Comparison of ENCODE assay signal across 7 cellular contexts in the genomic region with DNA sequence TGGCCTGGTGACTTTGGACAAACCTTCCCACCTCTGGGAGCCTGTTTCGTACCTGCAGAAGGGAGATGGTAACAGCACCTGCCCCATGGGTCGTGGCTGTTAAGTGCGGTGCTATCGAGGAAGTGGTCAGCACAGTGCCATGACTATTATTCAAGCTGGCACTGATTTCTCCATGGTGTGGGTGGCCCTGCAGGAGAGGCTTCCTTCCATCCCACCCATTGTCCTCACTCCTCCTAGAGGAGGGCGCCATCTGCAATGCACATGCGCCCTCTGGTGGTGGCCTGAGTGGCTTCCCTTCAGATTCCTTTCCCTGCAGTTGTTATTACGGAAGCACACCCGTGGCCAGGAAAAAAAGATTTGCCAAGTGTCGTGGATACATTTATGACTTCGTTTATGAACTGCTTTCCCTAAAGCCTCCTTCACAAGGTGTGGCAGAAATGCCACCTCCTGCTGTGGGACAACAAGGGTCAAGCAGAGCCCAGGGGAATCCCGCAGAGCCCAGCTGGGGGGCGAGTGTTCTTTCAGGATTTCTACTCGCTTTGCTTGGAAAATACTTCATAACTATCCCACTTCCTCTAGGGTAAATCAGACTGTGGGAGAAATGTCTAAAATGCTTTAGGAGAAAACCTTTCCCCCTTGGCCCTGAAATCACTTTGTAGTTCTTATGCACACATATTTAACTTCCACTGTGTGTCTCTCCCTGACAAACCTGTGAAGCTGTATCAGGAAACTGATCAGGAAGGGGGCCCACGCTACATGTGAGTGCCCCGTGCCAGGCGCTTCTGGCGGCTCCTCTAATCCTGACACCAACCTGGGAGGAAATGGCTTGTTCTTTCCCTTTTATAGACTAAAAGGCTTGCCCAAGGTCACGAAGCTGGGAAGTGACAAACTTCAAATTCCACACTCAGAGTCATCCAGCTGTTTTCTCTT.
DNase-seq lines count a peak whose midpoint lies in the region; ATAC-seq and TF ChIP-seq lines count a peak whose summit lies in the region.

No MANE protein-coding gene starts in this region.

- peak overlapping the region in 2 of 3 donors; percentile 67 to 89 for H3K27ac Mint-ChIP-seq in IgD-negative memory B cell
- peak overlapping the region in 1 of 2 donors; percentile 34 for H3K27ac Mint-ChIP-seq in natural killer cell treated with Interleukin-12 subunit alpha and Interleukin-12 subunit beta and Interleukin-15 and Interleukin-18, amount 100 ng/mL, for 72 hours

- in situ Hi-C loops in GM13976 (cut with MboI; ENCODE audit: low sequenced_read_pairs, unreplicated experiment), result loop anchor here (5.0 kb wide), 1 partner anchor 299 kb away; no protein-coding TSS in a partner anchor

- H3K79me2 ChIP-seq in PC-3 (ENCODE audit: low read length), result peaks cover 4% of the 10 kb centered on the region; the same call in 1 of the 2 replicates

- H2AFZ ChIP-seq in PC-3 (ENCODE audit: low read length), result peak overlapping the region; percentile 66; the same call in 1 of the 2 replicates

- intact Hi-C loops in PC-3 (cut with micrococcal nuclease), result loop anchor here (1.0 to 2.0 kb wide), 5 partner anchors 28 to 306 kb away; no protein-coding TSS in a partner anchor

- H3K4me2 ChIP-seq in PC-3 (ENCODE audit: low read length), result peak overlapping the region; percentile 78

- CTCF ChIA-PET in PC-3 (lab: Charles Lee), result interaction anchor here (0.9 to 1.7 kb wide), 4 partner anchors 28 to 163 kb away, joined by 3 to 6 read pairs (median 4); no protein-coding TSS in a partner anchor

- H3K27me3 Mint-ChIP-seq in IgD-negative memory B cell, result peaks cover 3% of the 10 kb centered on the region
- H3K27me3 Mint-ChIP-seq in natural killer cell treated with Interleukin-12 subunit alpha and Interleukin-12 subunit beta and Interleukin-15 and Interleukin-18, amount 100 ng/mL, for 72 hours, result peaks cover 8 to 13% of the 10 kb centered on the region in 2 donors

- H3K9me3 Mint-ChIP-seq in IgD-negative memory B cell, result no peaks in the 10 kb centered on the region
- no peaks in the 10 kb centered on the region for H3K9me3 Mint-ChIP-seq in natural killer cell treated with Interleukin-12 subunit alpha and Interleukin-12 subunit beta and Interleukin-15 and Interleukin-18, amount 100 ng/mL, for 72 hours

- H3K36me3 ChIP-seq in PC-3 (ENCODE audit: low read depth, low read length), result peaks cover 11% of the 10 kb centered on the region

- TF ChIP-seq CTCF in GM13976 (IDR thresholded peaks at IDR 0.05; ENCODE audit: borderline replicate concordance, control extremely low read depth, extremely low read depth, insufficient read depth, missing control alignments) (peak; percentile 92), PC-3 (conservative IDR thresholded peaks at IDR 0.05; ENCODE audit: low read depth, low read length) (peak; percentile 94)

- peaks cover 55% of the 10 kb centered on the region for H3K4me1 ChIP-seq in PC-3 (ENCODE audit: insufficient read depth, low read length)

- no peaks in the 10 kb centered on the region for H3K9me3 ChIP-seq in PC-3 (ENCODE audit: low read length)

- no peaks in the 10 kb centered on the region for H3K36me3 Mint-ChIP-seq in IgD-negative memory B cell
- no peaks in the 10 kb centered on the region for H3K36me3 Mint-ChIP-seq in natural killer cell treated with Interleukin-12 subunit alpha and Interleukin-12 subunit beta and Interleukin-15 and Interleukin-18, amount 100 ng/mL, for 72 hours

- no TSS peak for BruUV-seq in PC-3 (replicated peaks; lab: Mats Ljungman, UMichigan)

- DNase-seq in GM13976 (ENCODE audit: low spot score), result peak; percentile 79
- DNase-seq in PC-3, result peak; percentile 89
- peak; percentile 80 to 83 for DNase-seq in activated T-cell treated with anti-CD3 and anti-CD28 coated beads, Interleukin-2, amount 50 U/mL, for 48 hours
- DNase-seq in fibroblast of gingiva (ENCODE audit: low read depth), result peak; percentile 78
- DNase-seq in natural killer cell treated with Interleukin-12 subunit alpha and Interleukin-12 subunit beta and Interleukin-15 and Interleukin-18, amount 100 ng/mL, for 72 hours (ENCODE audit: low spot score), result peak; percentile 72
- peak; percentile 68 for DNase-seq in stimulated activated naive CD4-positive, alpha-beta T cell treated with Interleukin-2 at 50 U/mL for 16 hours (lab: John Stamatoyannopoulos, UW)

- H3K27me3 ChIP-seq in PC-3 (ENCODE audit: low read length), result no peaks in the 10 kb centered on the region

- POLR2A ChIA-PET in PC-3 (lab: Charles Lee; ENCODE audit: unreplicated experiment), result interaction anchor here (0.6 kb wide), 1 partner anchor 28 kb away, joined by 8 read pairs; no protein-coding TSS in a partner anchor

- peak; percentile 52 for ATAC-seq in PC-3
- ATAC-seq in natural killer cell treated with Interleukin-12 subunit alpha and Interleukin-12 subunit beta and Interleukin-15 and Interleukin-18, amount 100 ng/mL, for 72 hours, result peak in 1 of 2 donors; percentile 72

- peak overlapping the region in 3 of 4 donors; percentile 63 to 85 (median 80) for H3K4me3 Mint-ChIP-seq in IgD-negative memory B cell
- peak overlapping the region; percentile 67 for H3K4me3 Mint-ChIP-seq in natural killer cell treated with Interleukin-12 subunit alpha and Interleukin-12 subunit beta and Interleukin-15 and Interleukin-18, amount 100 ng/mL, for 72 hours

- H3K9me2 ChIP-seq in PC-3 (replicated peaks; ENCODE audit: low read length), result no peaks in the 10 kb centered on the region

- peaks cover 20 to 30% (median 26%) of the 10 kb centered on the region in 3 donors for H3K4me1 Mint-ChIP-seq in IgD-negative memory B cell
- peaks cover 28 to 36% of the 10 kb centered on the region in 2 donors for H3K4me1 Mint-ChIP-seq in natural killer cell treated with Interleukin-12 subunit alpha and Interleukin-12 subunit beta and Interleukin-15 and Interleukin-18, amount 100 ng/mL, for 72 hours (ENCODE audit: low read depth in 2 of 2)

- no peaks in the 10 kb centered on the region for H3F3A ChIP-seq in PC-3 (ENCODE audit: low read length, unreplicated experiment)

- H4K20me1 ChIP-seq in PC-3 (ENCODE audit: low read length), result no peaks in the 10 kb centered on the region

- H3K4me3 ChIP-seq in PC-3 (ENCODE audit: low read length), result peak overlapping the region; percentile 40; the same call in 1 of the 2 replicates

- peak overlapping the region; percentile 65 for H3K9ac ChIP-seq in PC-3 (ENCODE audit: low read length)

- peak overlapping the region; percentile 92 for H3K27ac ChIP-seq in PC-3 (ENCODE audit: low read length)
